23 cellular contexts compared by ENCODE assay signal in the genomic region with DNA sequence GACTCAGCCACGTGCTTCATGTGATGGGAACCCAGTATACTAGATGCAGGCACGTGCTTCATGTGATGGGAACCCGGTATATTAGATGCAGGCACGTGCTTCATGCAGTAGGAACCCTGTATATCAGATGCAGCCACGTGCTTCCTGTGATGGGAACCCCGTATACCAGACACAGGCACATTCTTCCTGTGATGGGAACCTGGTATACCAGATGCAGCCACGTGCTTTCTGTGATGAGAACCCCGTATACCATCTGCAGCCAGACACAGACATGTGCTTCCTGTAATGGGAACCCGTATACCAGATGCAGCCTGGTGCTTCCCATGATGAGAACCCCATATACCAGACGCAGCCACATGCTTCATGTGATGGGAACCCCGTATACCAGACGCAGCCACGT. TPM values are rescaled to one million over a fixed set of nuclear protein-coding genes. Genes with fewer than 3 reads are reported as not detected.
"Had no signal": no experiment of that assay in that cellular context is flagged by ENCODE, and none has a peak within 500 bp of the region (broad histone marks: within the 10 kb centered on the region; RNA-seq: fewer than 3 reads in every experiment).

No MANE protein-coding gene starts in this region.

- H3K9ac ChIP-seq: KMS-11, SK-N-SH had no signal

- FAIRE-seq: K562, RCC 7860 had no signal

- H3K27ac ChIP-seq: KMS-11 had no signal

- H3K4me3 ChIP-seq: K562 had no signal

- ATAC-seq: K562 had no signal

- H3K4me2 ChIP-seq: KMS-11, SK-N-SH had no signal

- DNase-seq: IMR-90, Kasumi-1, MM.1S, NCI-H1092 treated with DMSO at 0.1 percent for 48 hours, NCI-H1436, NCI-H187, NCI-H2029, NCI-H2081 treated with DMSO at 0.1 percent for 48 hours, NCI-H2171, NCI-H226, NCI-H446, NCI-H510A, NCI-H524 treated with DMSO at 0.1 percent for 48 hours, NCI-H69, NCI-H774, RPMI8226, SHP77, SK-N-SH, SW 1271 had no signal

RNA-seq across cellular contexts. Expression of a gene that starts 44.0 kb away (rescaled TPM):
- total RNA-seq: M059J had no signal
